Comparison of ENCODE assay signal across 1 cellular context in genomic region chr2:72954376-72955187, GRCh38.
TF ChIP-seq lines count a peak whose summit lies in the region.

No MANE protein-coding gene starts in this region.

TF ChIP-seq in H1, 55 proteins besides CTCF, POLR2A, EP300 and RAD21:
- TF ChIP-seq HDAC6 (IDR thresholded peaks at IDR 0.05; ENCODE audit: low read depth, low read length), result no peak
